32 cellular contexts compared by ENCODE assay signal in genomic region chr5:157679801-157680200, GRCh38. TPM values are rescaled to one million over a fixed set of nuclear protein-coding genes. Genes with fewer than 3 reads are reported as not detected.
"Had no signal": no experiment of that assay in that cellular context is flagged by ENCODE, and none has a peak within 500 bp of the region (broad histone marks: within the 10 kb centered on the region; RNA-seq: fewer than 3 reads in every experiment).

No MANE protein-coding gene starts in this region.

- H3K4me3 Mint-ChIP-seq: dendritic cell treated with granulocyte-macrophage colony-stimulating factor and Interleukin-4, amounts not matched to agents 40 ng/mL and 50 ng/mL, for 4 days; effector memory CD8-positive, alpha-beta T cell; endodermal cell; mesothelial cell of epicardium had no signal

- DNase-seq: cerebellar nuclear complex; colonic mucosa; cortex of kidney; effector CD8-positive, alpha-beta T cell; effector memory CD8-positive, alpha-beta T cell; endodermal cell; esophagus squamous epithelium; foreskin fibroblast; foreskin melanocyte; gastrocnemius medialis; glutamatergic neuron; head of caudate nucleus; heart right ventricle; hippocampal formation; kidney; kidney glomerular epithelial cell; left lung; left ventricle myocardium superior; lower lobe of right lung; mesenchymal stem cell; mucosa of descending colon had no signal

- H3K27ac ChIP-seq: colonic mucosa, esophagus squamous epithelium, gastrocnemius medialis, heart right ventricle, left lung, lower lobe of right lung had no signal

- H3K9me3 ChIP-seq: colonic mucosa, esophagus squamous epithelium, gastrocnemius medialis, heart right ventricle, left lung, lower lobe of right lung, mucosa of descending colon had no signal

- H3K27me3 ChIP-seq: colonic mucosa, esophagus squamous epithelium, gastrocnemius medialis, heart right ventricle, left lung had no signal

- H3K4me1 Mint-ChIP-seq: mesothelial cell of epicardium had no signal

- H3K36me3 ChIP-seq: colonic mucosa, esophagus squamous epithelium, gastrocnemius medialis, heart right ventricle, left lung, lower lobe of right lung had no signal

- H3K9me3 Mint-ChIP-seq: dendritic cell treated with granulocyte-macrophage colony-stimulating factor and Interleukin-4, amounts not matched to agents 40 ng/mL and 50 ng/mL, for 4 days; effector memory CD8-positive, alpha-beta T cell; endodermal cell; mesothelial cell of epicardium had no signal

- H3K4me1 ChIP-seq: colonic mucosa, esophagus squamous epithelium, gastrocnemius medialis, heart right ventricle, left lung, lower lobe of right lung had no signal

- ATAC-seq: effector memory CD8-positive, alpha-beta T cell; gastrocnemius medialis; left lung; left ventricle myocardium superior; lower lobe of right lung; mucosa of descending colon had no signal

- H3K4me3 ChIP-seq: colonic mucosa, esophagus squamous epithelium, gastrocnemius medialis, heart right ventricle, left lung, lower lobe of right lung, mucosa of descending colon had no signal

- H3K27me3 Mint-ChIP-seq: effector memory CD8-positive, alpha-beta T cell had no signal

- H3K27ac Mint-ChIP-seq: dendritic cell treated with granulocyte-macrophage colony-stimulating factor and Interleukin-4, amounts not matched to agents 40 ng/mL and 50 ng/mL, for 4 days; effector memory CD8-positive, alpha-beta T cell; endodermal cell; mesothelial cell of epicardium had no signal

- H3K36me3 Mint-ChIP-seq: mesothelial cell of epicardium had no signal

RNA-seq across cellular contexts. Expression of gene C5orf52, which starts 8.5 kb away (rescaled TPM):
- total RNA-seq: chondrocyte, dermis microvascular lymphatic vessel endothelial cell, endodermal cell, endothelial cell of umbilical vein, epithelial cell of proximal tubule, esophagus squamous epithelium, gastrocnemius medialis, glomerular endothelial cell, heart right ventricle, kidney, left lung, left ventricle myocardium superior, lower leg skin, lower lobe of right lung, lung microvascular endothelial cell, mesenteric fat pad, mesothelial cell of epicardium, myocyte had no signal

RNA-seq across cellular contexts. Expression of gene SOX30, which starts 27.6 kb away (rescaled TPM):
- total RNA-seq: chondrocyte, dermis microvascular lymphatic vessel endothelial cell, endothelial cell of umbilical vein, esophagus squamous epithelium, gastrocnemius medialis, glomerular endothelial cell, left ventricle myocardium superior, lower lobe of right lung, lung microvascular endothelial cell, mesenteric fat pad, mesothelial cell of epicardium had no signal
